In genomic region chr15:92361321-92362090, GRCh38 we compare ENCODE assay signal across 1 cellular context.
TF ChIP-seq lines count a peak whose summit lies in the region.

No MANE protein-coding gene starts in this region.

TF ChIP-seq in GM23338, 12 proteins besides CTCF, POLR2A, EP300 and RAD21 (continued from another document):
- TF ChIP-seq ZNF462 (CRISPR knock-in tag; IDR thresholded peaks at IDR 0.05): no peak
- no peak for TF ChIP-seq REST (IDR thresholded peaks at IDR 0.05; ENCODE audit: unreplicated experiment)
- TF ChIP-seq EZH2phosphoT487 (IDR thresholded peaks at IDR 0.05; ENCODE audit: unreplicated experiment): no peak
TF ChIP-seq in GM23338: peak in this region for 0.
